In the genomic region with DNA sequence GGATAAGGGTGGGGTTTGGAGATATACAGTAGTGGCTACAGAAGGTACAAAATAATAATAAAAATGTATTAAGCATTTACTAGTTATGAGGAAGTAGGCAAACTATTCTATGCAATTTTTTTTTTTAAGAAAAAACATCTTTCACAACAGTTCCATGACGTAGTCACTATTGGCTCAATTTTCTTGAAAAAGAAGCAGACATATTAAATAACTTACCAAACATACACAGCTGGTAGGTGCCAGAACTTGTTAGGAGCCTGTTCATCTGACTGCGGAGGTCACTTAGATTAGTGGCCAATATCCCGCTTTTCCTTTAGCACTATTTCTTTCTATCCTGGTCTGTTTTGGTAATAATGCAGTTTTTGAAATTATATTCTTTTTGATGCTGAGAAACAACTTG, we compare ENCODE assay signal across 22 cellular contexts.
DNase-seq lines count a peak whose midpoint lies in the region; ATAC-seq and TF ChIP-seq lines count a peak whose summit lies in the region.
"Had no signal": no experiment of that assay in that cellular context is flagged by ENCODE, and none has a peak within 500 bp of the region (broad histone marks: within the 10 kb centered on the region; RNA-seq: fewer than 3 reads in every experiment).

No MANE protein-coding gene starts in this region.

- H3K4me3 ChIP-seq in adipocyte (ENCODE audit: low read length) (peak overlapping the region; percentile 22), fibroblast of the aortic adventitia (ENCODE audit: low read depth, low read length) (no peak overlapping the region), skeletal muscle satellite cell (ENCODE audit: low read length) (peak overlapping the region; percentile 34), HAP-1 (no peak overlapping the region)
- H3K4me3 ChIP-seq: MG63 had no signal

- peak overlapping the region; percentile 66 for H3K4me2 ChIP-seq in skeletal muscle satellite cell (ENCODE audit: low read length)

- no peak overlapping the region for H3K9ac ChIP-seq in adipocyte (ENCODE audit: low read length)
- H3K9ac ChIP-seq in skeletal muscle satellite cell (ENCODE audit: low read depth, low read length) = peak overlapping the region; percentile 69

- no peaks in the 10 kb centered on the region for H3K9me3 ChIP-seq in adipocyte (ENCODE audit: control insufficient read depth, low read length)
- H3K9me3 ChIP-seq in skeletal muscle satellite cell (replicated peaks; ENCODE audit: low read length) = no peaks in the 10 kb centered on the region
- H3K9me3 ChIP-seq in HAP-1 = no peaks in the 10 kb centered on the region
- H3K9me3 ChIP-seq: MG63 had no signal

- H3K36me3 ChIP-seq in adipocyte (ENCODE audit: control insufficient read depth, insufficient read depth, low read length, severe bottlenecking) (no peaks in the 10 kb centered on the region), skeletal muscle satellite cell (ENCODE audit: insufficient read depth, low read length) (no peaks in the 10 kb centered on the region), HAP-1 (replicated peaks) (no peaks in the 10 kb centered on the region)
- H3K36me3 ChIP-seq: MG63 had no signal

- H3K4me1 ChIP-seq in adipocyte (ENCODE audit: control insufficient read depth, insufficient read depth, low read length) (peaks cover 21% of the 10 kb centered on the region), skeletal muscle satellite cell (ENCODE audit: control insufficient read depth, insufficient read depth, low read length) (peaks cover 22% of the 10 kb centered on the region), HAP-1 (no peaks in the 10 kb centered on the region)

- no peak for ATAC-seq in HG03045 (IDR thresholded peaks at IDR 0.05; ENCODE audit: unreplicated experiment)
- ATAC-seq: SK-N-SH treated with all-trans-retinoic acid at 6 μM for 48 hours had no signal

- in situ Hi-C loops in HAP-1 (cut with MboI; ENCODE audit: low sequenced_read_pairs) = no loop called here

- TF ChIP-seq CTCF in fibroblast of the aortic adventitia (IDR thresholded peaks at IDR 0.05; ENCODE audit: insufficient read depth, low read length) = no peak

- peak overlapping the region; percentile 59 for H3K27ac ChIP-seq in caudate nucleus (ENCODE audit: low read depth, low read length)
- H3K27ac ChIP-seq: C4-2B had no signal

- H3K27me3 ChIP-seq in adipocyte (replicated peaks; ENCODE audit: control insufficient read depth, insufficient read depth, low read length) = no peaks in the 10 kb centered on the region
- no peaks in the 10 kb centered on the region for H3K27me3 ChIP-seq in skeletal muscle satellite cell (ENCODE audit: control insufficient read depth, insufficient read depth, low read length)
- H3K27me3 ChIP-seq in HAP-1 (ENCODE audit: low read depth) = no peaks in the 10 kb centered on the region
- H3K27me3 ChIP-seq: MG63 had no signal

- DNase-seq in adipocyte (ENCODE audit: low read depth) (peak; percentile 12), caudate nucleus (lab: John Stamatoyannopoulos, UW) (no peak), fibroblast of the aortic adventitia (ENCODE audit: low read depth) (peak; percentile 43), GF-D8 (lab: John Stamatoyannopoulos, UW) (no peak), cerebellar cortex (ENCODE audit: low spot score) (no peak), HAP-1 (ENCODE audit: low spot score in 2 of 2) (no peak)
- DNase-seq: AML-193; DND-41; H7; MG63; NCI-H1092 treated with DMSO at 0.1 percent for 48 hours; NCI-H1694 treated with DMSO at 0.1 percent for 48 hours; NCI-H2107; NCI-H510A; NCI-H748 treated with DMSO at 0.1 percent for 48 hours; NK-92 treated with Interleukin-12 subunit alpha and Interleukin-12 subunit beta, amount 100 ng/mL, for 24 hours; OCI-M1; SIG-M5 had no signal

Comparison
In these comparisons a context has a peak if more than half of its experiments do, and no peak if none do; other contexts are left out.
1. DNase-seq: peak in adipocyte (single experiment) and fibroblast of the aortic adventitia (single experiment); none in caudate nucleus (0 of 61), GF-D8 (single experiment), cerebellar cortex (single experiment) and HAP-1 (0 of 2).
2. H3K4me3 ChIP-seq: peak in adipocyte (single experiment) and skeletal muscle satellite cell (single experiment); none in fibroblast of the aortic adventitia (single experiment) and HAP-1 (single experiment).